ENCODE assay signal across 8 cellular contexts in genomic region chr3:129606522-129607390, GRCh38. TPM values are rescaled to one million over a fixed set of nuclear protein-coding genes. Genes with fewer than 3 reads are reported as not detected.
DNase-seq lines count a peak whose midpoint lies in the region; ATAC-seq and TF ChIP-seq lines count a peak whose summit lies in the region.

A gene with protein sequence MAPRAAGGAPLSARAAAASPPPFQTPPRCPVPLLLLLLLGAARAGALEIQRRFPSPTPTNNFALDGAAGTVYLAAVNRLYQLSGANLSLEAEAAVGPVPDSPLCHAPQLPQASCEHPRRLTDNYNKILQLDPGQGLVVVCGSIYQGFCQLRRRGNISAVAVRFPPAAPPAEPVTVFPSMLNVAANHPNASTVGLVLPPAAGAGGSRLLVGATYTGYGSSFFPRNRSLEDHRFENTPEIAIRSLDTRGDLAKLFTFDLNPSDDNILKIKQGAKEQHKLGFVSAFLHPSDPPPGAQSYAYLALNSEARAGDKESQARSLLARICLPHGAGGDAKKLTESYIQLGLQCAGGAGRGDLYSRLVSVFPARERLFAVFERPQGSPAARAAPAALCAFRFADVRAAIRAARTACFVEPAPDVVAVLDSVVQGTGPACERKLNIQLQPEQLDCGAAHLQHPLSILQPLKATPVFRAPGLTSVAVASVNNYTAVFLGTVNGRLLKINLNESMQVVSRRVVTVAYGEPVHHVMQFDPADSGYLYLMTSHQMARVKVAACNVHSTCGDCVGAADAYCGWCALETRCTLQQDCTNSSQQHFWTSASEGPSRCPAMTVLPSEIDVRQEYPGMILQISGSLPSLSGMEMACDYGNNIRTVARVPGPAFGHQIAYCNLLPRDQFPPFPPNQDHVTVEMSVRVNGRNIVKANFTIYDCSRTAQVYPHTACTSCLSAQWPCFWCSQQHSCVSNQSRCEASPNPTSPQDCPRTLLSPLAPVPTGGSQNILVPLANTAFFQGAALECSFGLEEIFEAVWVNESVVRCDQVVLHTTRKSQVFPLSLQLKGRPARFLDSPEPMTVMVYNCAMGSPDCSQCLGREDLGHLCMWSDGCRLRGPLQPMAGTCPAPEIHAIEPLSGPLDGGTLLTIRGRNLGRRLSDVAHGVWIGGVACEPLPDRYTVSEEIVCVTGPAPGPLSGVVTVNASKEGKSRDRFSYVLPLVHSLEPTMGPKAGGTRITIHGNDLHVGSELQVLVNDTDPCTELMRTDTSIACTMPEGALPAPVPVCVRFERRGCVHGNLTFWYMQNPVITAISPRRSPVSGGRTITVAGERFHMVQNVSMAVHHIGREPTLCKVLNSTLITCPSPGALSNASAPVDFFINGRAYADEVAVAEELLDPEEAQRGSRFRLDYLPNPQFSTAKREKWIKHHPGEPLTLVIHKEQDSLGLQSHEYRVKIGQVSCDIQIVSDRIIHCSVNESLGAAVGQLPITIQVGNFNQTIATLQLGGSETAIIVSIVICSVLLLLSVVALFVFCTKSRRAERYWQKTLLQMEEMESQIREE (N-terminal part only) (minus strand): TSS chr3:129606676. CDS start chr3:129606639, 37 bp downstream.

- peak; percentile 78 for DNase-seq in ELF-1 (ENCODE audit: low read depth, low spot score)
- no peak for DNase-seq in LHCN-M2 (ENCODE audit: low read depth)
- peak; percentile 42 for DNase-seq in T-helper 22 cell (ENCODE audit: low read depth)
- DNase-seq in choroid plexus epithelial cell (ENCODE audit: low read depth): peak; percentile 71
- DNase-seq in islet precursor cell: peak; percentile 94
- DNase-seq in amniotic stem cell (lab: John Stamatoyannopoulos, UW): no peak

- H3K9ac ChIP-seq in skeletal muscle tissue (ENCODE audit: low read depth in 1 of 3, low read length in 3 of 3): peak within 1 kb of the TSS; percentile 69 to 80 (median 79)

- TF ChIP-seq CTCF in choroid plexus epithelial cell (conservative IDR thresholded peaks at IDR 0.05; ENCODE audit: low read depth, low read length): no peak

- no peaks in the 10 kb centered on the region for H3K9me3 ChIP-seq in skeletal muscle tissue (ENCODE audit: control insufficient read depth in 3 of 3, low read length in 3 of 3)

- ATAC-seq in GM19397 (IDR thresholded peaks at IDR 0.05; ENCODE audit: unreplicated experiment): no peak

- H3K36me3 ChIP-seq in skeletal muscle tissue (ENCODE audit: control insufficient read depth in 3 of 3, insufficient read depth in 3 of 3, low read length in 3 of 3): peaks cover 0 to 4% (median 0%) of the 10 kb centered on the region in 3 donors

- peak within 1 kb of the TSS; percentile 92 for H3K27ac ChIP-seq in skeletal muscle tissue (ENCODE audit: low read depth, low read length)

- H3K4me3 ChIP-seq in choroid plexus epithelial cell (ENCODE audit: low read depth, low read length) (peak within 1 kb of the TSS; percentile 72), skeletal muscle tissue (ENCODE audit: low read length in 3 of 3) (peak within 1 kb of the TSS; percentile 68 to 81 (median 75))

- peaks cover 0 to 14% (median 13%) of the 10 kb centered on the region in 3 donors for H3K27me3 ChIP-seq in skeletal muscle tissue (ENCODE audit: control insufficient read depth in 3 of 3, insufficient read depth in 3 of 3, low read length in 3 of 3)

- peaks cover 59 to 73% (median 67%) of the 10 kb centered on the region in 3 donors for H3K4me1 ChIP-seq in skeletal muscle tissue (ENCODE audit: control insufficient read depth in 3 of 3, insufficient read depth in 3 of 3, low read length in 3 of 3)

RNA-seq across cellular contexts. Expression of the gene that starts here (rescaled TPM):
- total RNA-seq in LHCN-M2 (2014; rRNA removed) (51.3 and 63.2 TPM in 2 replicates), skeletal muscle tissue (92.4 TPM)
- polyA plus RNA-seq in LHCN-M2 (2012): 73.0 TPM

Comparison
In these comparisons a context has a peak if more than half of its experiments do, and no peak if none do; other contexts are left out.
1. DNase-seq: peak in ELF-1 (single experiment), T-helper 22 cell (single experiment), choroid plexus epithelial cell (single experiment) and islet precursor cell (single experiment); none in LHCN-M2 (single experiment) and amniotic stem cell (single experiment).